ENCODE assay signal across 17 cellular contexts in genomic region chr11:28657378-28658030, GRCh38.
A peak's percentile ranks its signal among the peaks of the same experiment; 100 is the strongest.
DNase-seq lines count a peak whose midpoint lies in the region; ATAC-seq, FAIRE-seq and TF ChIP-seq lines count a peak whose summit lies in the region.
"Had no signal": no experiment of that assay in that cellular context is flagged by ENCODE, and none has a peak within 500 bp of the region (broad histone marks: within the 10 kb centered on the region; RNA-seq: fewer than 3 reads in every experiment).

No MANE protein-coding gene starts in this region.

- no peaks in the 10 kb centered on the region for H3K27me3 ChIP-seq in transverse colon
- H3K27me3 ChIP-seq: uterus had no signal

- intact Hi-C loops in mucosa of descending colon (cut with DNase I, micrococcal nuclease): no loop called here
- intact Hi-C loops in transverse colon (cut with DNase I; ENCODE audit: low total_unique reads): no loop called here

- no peaks in the 10 kb centered on the region for H3K4me1 ChIP-seq in mucosa of descending colon (ENCODE audit: low read depth)
- H3K4me1 ChIP-seq in transverse colon: no peaks in the 10 kb centered on the region
- H3K4me1 ChIP-seq: lower lobe of right lung, uterus had no signal

- TF ChIP-seq EP300 in transverse colon (IDR thresholded peaks at IDR 0.05; ENCODE audit: low read depth): no peak

- ATAC-seq in GM21367 (IDR thresholded peaks at IDR 0.05; ENCODE audit: unreplicated experiment) (no peak), mucosa of descending colon (no peak)
- ATAC-seq: lower lobe of right lung; natural killer cell treated with Interleukin-12 subunit alpha and Interleukin-12 subunit beta and Interleukin-15 and Interleukin-18, amount 100 ng/mL, for 72 hours had no signal

- TF ChIP-seq POLR2A in transverse colon (IDR thresholded peaks at IDR 0.05): no peak

- in situ Hi-C loops in transverse colon (cut with MboI; ENCODE audit: low pct_ligation_motif_present in 1 of 4, low pct_unique_long_range_greater_than_20kb in 1 of 4, low sequenced_read_pairs in 3 of 4): no loop called here

- DNase-seq in EL (peak; percentile 67), RCC 7860 (ENCODE audit: low spot score) (peak; percentile 24), cardiac fibroblast (ENCODE audit: low read depth in 2 of 2) (peak; percentile 29 to 52), lung microvascular endothelial cell (ENCODE audit: low read depth in 2 of 2) (peak; percentile 5 to 58), mucosa of descending colon (no peak), transverse colon (no peak), H4 (ENCODE audit: low spot score) (no peak)
- DNase-seq: activated naive CD4-positive, alpha-beta T cell treated with Interleukin-2 at 50 U/mL for 16 hours; glutamatergic neuron; H7; lower lobe of right lung; NCI-H1436 treated with DMSO at 0.1 percent for 48 hours; NCI-H2171 treated with DMSO at 0.1 percent for 48 hours; stimulated activated CD4-positive, alpha-beta T cell treated with anti-CD3 and anti-CD28 coated beads, Interleukin-4, amount 100 ng/mL, for 4 hours; uterus had no signal

- H3K36me3 ChIP-seq in mucosa of descending colon (ENCODE audit: low read depth) (no peaks in the 10 kb centered on the region), transverse colon (no peaks in the 10 kb centered on the region)
- H3K36me3 ChIP-seq: lower lobe of right lung, uterus had no signal

- no peak overlapping the region for H3K4me3 ChIP-seq in cardiac fibroblast (replicated peaks in 1 of 2; ENCODE audit: low read depth in 2 of 2, low read length in 2 of 2)
- no peak overlapping the region for H3K4me3 ChIP-seq in mucosa of descending colon
- H3K4me3 ChIP-seq in transverse colon: no peak overlapping the region
- H3K4me3 ChIP-seq: lower lobe of right lung, uterus had no signal

- H3K27ac ChIP-seq in transverse colon: no peak overlapping the region
- H3K27ac ChIP-seq: lower lobe of right lung, uterus had no signal

- TF ChIP-seq CTCF in cardiac fibroblast (IDR thresholded peaks at IDR 0.05; ENCODE audit: low read depth, low read length) (no peak), mucosa of descending colon (IDR thresholded peaks at IDR 0.05) (no peak), transverse colon (IDR thresholded peaks at IDR 0.05) (no peak)

- no peaks in the 10 kb centered on the region for H3K9me3 ChIP-seq in mucosa of descending colon
- no peaks in the 10 kb centered on the region for H3K9me3 ChIP-seq in transverse colon
- H3K9me3 ChIP-seq: lower lobe of right lung, uterus had no signal

- no peak for FAIRE-seq in RCC 7860 (lab: Jason Lieb, UNC)

- 56 to 61% methylated on average over 5 of the region's 5 CpGs for WGBS in transverse colon (ENCODE audit: low coverage in 1 of 2), 2 donors

Comparison
In these comparisons a context has a peak if more than half of its experiments do, and no peak if none do; other contexts are left out.
1. DNase-seq: peak in EL (single experiment), RCC 7860 (single experiment), cardiac fibroblast (2 of 2) and lung microvascular endothelial cell (2 of 2); none in mucosa of descending colon (0 of 3), transverse colon (single experiment) and H4 (single experiment).